ENCODE assay signal across 1 cellular context in genomic region chr5:149598234-149598633, GRCh38. TPM values are rescaled to one million over a fixed set of nuclear protein-coding genes. Genes with fewer than 3 reads are reported as not detected.
"Had no signal": no experiment of that assay in that cellular context is flagged by ENCODE, and none has a peak within 500 bp of the region (broad histone marks: within the 10 kb centered on the region; RNA-seq: fewer than 3 reads in every experiment).

No MANE protein-coding gene starts in this region.

RNA-seq across cellular contexts. Expression of gene ARHGEF37, which starts 16.9 kb away (rescaled TPM):
- total RNA-seq: mononuclear cell had no signal
